8 cellular contexts compared by ENCODE assay signal in the genomic region with DNA sequence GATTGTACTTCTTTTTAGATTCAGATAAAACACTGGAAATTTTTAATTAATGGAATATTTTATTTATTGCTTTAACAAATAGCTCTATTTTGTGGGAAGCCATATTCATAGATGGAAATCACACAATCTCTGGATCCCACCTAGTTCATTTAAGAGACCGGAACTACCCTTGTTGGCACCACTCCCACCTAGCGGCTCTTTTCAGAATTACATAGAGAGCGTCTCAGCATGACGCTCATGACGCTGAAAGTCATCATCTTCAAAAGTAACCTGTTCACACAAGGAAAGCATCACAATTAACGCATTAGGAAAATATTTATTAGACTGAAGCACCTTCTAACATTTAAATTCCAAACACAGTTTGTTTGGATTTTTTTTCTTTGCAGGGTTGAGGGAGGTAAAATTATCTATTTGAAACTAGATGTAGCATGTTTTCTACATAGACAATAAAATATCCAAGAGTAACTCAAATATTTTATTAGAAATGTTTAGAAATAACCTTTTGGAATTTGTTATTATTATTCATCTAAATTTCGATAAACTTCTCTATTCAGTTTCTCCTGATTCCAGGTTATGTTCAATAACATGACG.
DNase-seq lines count a peak whose midpoint lies in the region; ATAC-seq, FAIRE-seq and TF ChIP-seq lines count a peak whose summit lies in the region.

No MANE protein-coding gene starts in this region.

- intact Hi-C loops in MCF 10A (cut with micrococcal nuclease) (no loop called here), breast epithelium (cut with DNase I; ENCODE audit: low total_unique reads) (no loop called here), HepG2 (cut with micrococcal nuclease; ENCODE audit: unreplicated experiment) (no loop called here)

- no peak overlapping the region for H3K4me2 ChIP-seq in HepG2 (ENCODE audit: low read depth, low read length)

- DNase-seq in MCF 10A (ENCODE audit: unreplicated experiment) (peak; percentile 69), breast epithelium (ENCODE audit: low spot score in 2 of 2) (no peak), H7 (peak; percentile 46), LNCaP clone FGC (ENCODE audit: low read depth) (peak; percentile 2), HepG2 (ENCODE audit: low spot score) (peak; percentile 23), NCI-H1436 (lab: John Stamatoyannopoulos, UW) (no peak)
- peak; percentile 42 for DNase-seq in activated CD4-positive, alpha-beta T cell treated with anti-CD3 and anti-CD28 coated beads, Interleukin-2, amount 10 ng/mL, durations not matched to agents 7 days and 5 days
- DNase-seq in activated CD4-positive, CD25-positive, alpha-beta regulatory T cell treated with anti-CD3 and anti-CD28 coated beads, Interleukin-2, amount 50 U/mL, for 72 hours, result no peak

- H3K9me3 Mint-ChIP-seq in MCF 10A (ENCODE audit: unreplicated experiment), result no peaks in the 10 kb centered on the region
- no peaks in the 10 kb centered on the region for H3K9me3 Mint-ChIP-seq in activated CD4-positive, alpha-beta T cell treated with anti-CD3 and anti-CD28 coated beads, Interleukin-2, amount 10 ng/mL, durations not matched to agents 7 days and 5 days

- H3K27me3 Mint-ChIP-seq in MCF 10A (ENCODE audit: insufficient read depth, unreplicated experiment), result peaks cover 27% of the 10 kb centered on the region
- no peaks in the 10 kb centered on the region for H3K27me3 Mint-ChIP-seq in activated CD4-positive, alpha-beta T cell treated with anti-CD3 and anti-CD28 coated beads, Interleukin-2, amount 10 ng/mL, durations not matched to agents 7 days and 5 days

- H3K27ac ChIP-seq in breast epithelium (no peak overlapping the region), HepG2 (ENCODE audit: extremely low read length, insufficient read depth, low read length) (no peak overlapping the region)

- TF ChIP-seq CTCF in MCF 10A (IDR thresholded peaks at IDR 0.05; ENCODE audit: unreplicated experiment), result peak; percentile 83
- peak in 1 of 3 donors; percentile 23 for TF ChIP-seq CTCF in breast epithelium (IDR thresholded peaks at IDR 0.05)
- peak; percentile 52 for TF ChIP-seq CTCF in LNCaP clone FGC (IDR thresholded peaks at IDR 0.05; ENCODE audit: control insufficient read depth, extremely low read depth, insufficient read depth)
- peak; percentile 60 for TF ChIP-seq CTCF in HepG2 (CRISPR knock-in tag; IDR thresholded peaks at IDR 0.05)

- no peak overlapping the region for H3K4me3 ChIP-seq in breast epithelium
- no peak overlapping the region for H3K4me3 ChIP-seq in H7 (ENCODE audit: insufficient read depth, low read depth, low read length)
- H3K4me3 ChIP-seq in LNCaP clone FGC (ENCODE audit: low read depth, low read length), result no peak overlapping the region
- no peak overlapping the region for H3K4me3 ChIP-seq in HepG2 (replicated peaks in 1 of 3; ENCODE audit: insufficient read depth in 1 of 3, low read depth in 2 of 3, low read length in 3 of 3)

- in situ Hi-C loops in HepG2 (cut with HindIII; ENCODE audit: extremely low pct_ligation_motif_present, low pct_unique_long_range_greater_than_20kb), result no loop called here

- H3K9me3 ChIP-seq in breast epithelium (peaks cover 0 to 9% of the 10 kb centered on the region in 2 donors), HepG2 (ENCODE audit: low read length) (no peaks in the 10 kb centered on the region)

- peak; percentile 63 for FAIRE-seq in HepG2 (lab: Jason Lieb, UNC)

- TF ChIP-seq EP300 in HepG2 (IDR thresholded peaks at IDR 0.05; ENCODE audit: low read depth in 2 of 2, low read length in 2 of 2) (no peak), HepG2 (CRISPR knock-in tag; IDR thresholded peaks at IDR 0.05; ENCODE audit: borderline replicate concordance) (no peak)

- H3K9ac ChIP-seq in HepG2 (ENCODE audit: insufficient read depth, low read depth, low read length), result no peak overlapping the region

- CTCF ChIA-PET in MCF 10A (lab: Yijun Ruan, JAX), result interaction anchor here (0.6 to 1.6 kb wide), 7 partner anchors 8 to 673 kb away, joined by 3 to 6 read pairs (median 3); no protein-coding TSS in a partner anchor
- CTCF ChIA-PET in activated CD4-positive, alpha-beta T cell treated with anti-CD3 and anti-CD28 coated beads, Interleukin-2, amount 10 ng/mL, durations not matched to agents 7 days and 5 days (lab: Charles Lee), result no interaction called here
- CTCF ChIA-PET in HepG2 (lab: Yijun Ruan, JAX; ENCODE audit: low intra/inter-chr PET ratio, low total read pairs), result no interaction called here

- H3K27ac Mint-ChIP-seq in MCF 10A (ENCODE audit: low read depth, unreplicated experiment), result no peak overlapping the region
- no peak overlapping the region for H3K27ac Mint-ChIP-seq in activated CD4-positive, alpha-beta T cell treated with anti-CD3 and anti-CD28 coated beads, Interleukin-2, amount 10 ng/mL, durations not matched to agents 7 days and 5 days

- no peak overlapping the region for H3K4me3 Mint-ChIP-seq in MCF 10A (ENCODE audit: unreplicated experiment)
- no peak overlapping the region for H3K4me3 Mint-ChIP-seq in activated CD4-positive, alpha-beta T cell treated with anti-CD3 and anti-CD28 coated beads, Interleukin-2, amount 10 ng/mL, durations not matched to agents 7 days and 5 days

- H3K27me3 ChIP-seq in breast epithelium (peaks cover 0 to 4% of the 10 kb centered on the region in 2 donors), H7 (ENCODE audit: control insufficient read depth, insufficient read depth, low read length) (no peaks in the 10 kb centered on the region), HepG2 (ENCODE audit: control insufficient read depth in 1 of 2, insufficient read depth in 2 of 2, low read length in 2 of 2) (no peaks in the 10 kb centered on the region; a peak in 1 of 5 replicates)

- TF ChIP-seq POLR2A in breast epithelium (IDR thresholded peaks at IDR 0.05) (no peak), HepG2 (IDR thresholded peaks at IDR 0.05; ENCODE audit: insufficient read depth in 1 of 2, low read depth in 2 of 2, low read length in 2 of 2) (no peak)

- H3K79me2 ChIP-seq in HepG2 (ENCODE audit: insufficient read depth, low read length), result no peaks in the 10 kb centered on the region

- H4K20me1 ChIP-seq in HepG2 (ENCODE audit: insufficient read depth, low read length), result no peaks in the 10 kb centered on the region

- H3K36me3 ChIP-seq in breast epithelium (no peaks in the 10 kb centered on the region), H7 (replicated peaks; ENCODE audit: control insufficient read depth, insufficient read depth, low read length) (no peaks in the 10 kb centered on the region), HepG2 (replicated peaks in 1 of 2; ENCODE audit: control insufficient read depth in 1 of 2, insufficient read depth in 2 of 2, low read length in 2 of 2) (no peaks in the 10 kb centered on the region)

- H3K4me1 ChIP-seq in breast epithelium (no peaks in the 10 kb centered on the region), HepG2 (ENCODE audit: insufficient read depth, low read length) (no peaks in the 10 kb centered on the region)

- H2AFZ ChIP-seq in HepG2 (ENCODE audit: low read length), result no peak overlapping the region

- peak; percentile 79 for ATAC-seq in HepG2

- H3K36me3 Mint-ChIP-seq in MCF 10A (ENCODE audit: insufficient read depth, unreplicated experiment), result no peaks in the 10 kb centered on the region
- no peaks in the 10 kb centered on the region for H3K36me3 Mint-ChIP-seq in activated CD4-positive, alpha-beta T cell treated with anti-CD3 and anti-CD28 coated beads, Interleukin-2, amount 10 ng/mL, durations not matched to agents 7 days and 5 days (ENCODE audit: low read depth)

- TF ChIP-seq RAD21 in HepG2 (CRISPR knock-in tag; IDR thresholded peaks at IDR 0.05), result no peak

- POLR2A ChIA-PET in MCF 10A (lab: Yijun Ruan, JAX), result interaction anchor here (0.7 kb wide), 1 partner anchor 227 kb away, joined by 3 read pairs; no protein-coding TSS in a partner anchor
- POLR2A ChIA-PET in activated CD4-positive, alpha-beta T cell treated with anti-CD3 and anti-CD28 coated beads, Interleukin-2, amount 10 ng/mL, durations not matched to agents 7 days and 5 days (lab: Charles Lee), result no interaction called here
- POLR2A ChIA-PET in HepG2 (lab: Yijun Ruan, JAX), result no interaction called here

- BruUV-seq in MCF 10A (replicated peaks; lab: Mats Ljungman, UMichigan) (no TSS peak), HepG2 (replicated peaks; lab: Mats Ljungman, UMichigan) (no TSS peak)

- no peaks in the 10 kb centered on the region for H3K4me1 Mint-ChIP-seq in MCF 10A (ENCODE audit: insufficient read depth, unreplicated experiment)
- no peaks in the 10 kb centered on the region for H3K4me1 Mint-ChIP-seq in activated CD4-positive, alpha-beta T cell treated with anti-CD3 and anti-CD28 coated beads, Interleukin-2, amount 10 ng/mL, durations not matched to agents 7 days and 5 days

- WGBS in HepG2 (ENCODE audit: low lambda C conversion rate), result 13% methylated on average over 8 of the region's 8 CpGs

TF ChIP-seq in HepG2, 621 proteins besides CTCF, POLR2A, EP300 and RAD21 (continues in another document):
- TF ChIP-seq SMC3 (IDR thresholded peaks at IDR 0.05; ENCODE audit: low read length) (peak; percentile 24; the same call in 1 of the 2 replicates), TEAD2 (CRISPR knock-in tag; IDR thresholded peaks at IDR 0.05) (no peak), ZNF615 (CRISPR knock-in tag; IDR thresholded peaks at IDR 0.05; ENCODE audit: borderline replicate concordance) (no peak), ZSCAN25 (CRISPR knock-in tag; IDR thresholded peaks at IDR 0.05) (no peak), KLF12 (CRISPR knock-in tag; IDR thresholded peaks at IDR 0.05; ENCODE audit: borderline replicate concordance) (no peak)
- TF ChIP-seq, protein P1, sequence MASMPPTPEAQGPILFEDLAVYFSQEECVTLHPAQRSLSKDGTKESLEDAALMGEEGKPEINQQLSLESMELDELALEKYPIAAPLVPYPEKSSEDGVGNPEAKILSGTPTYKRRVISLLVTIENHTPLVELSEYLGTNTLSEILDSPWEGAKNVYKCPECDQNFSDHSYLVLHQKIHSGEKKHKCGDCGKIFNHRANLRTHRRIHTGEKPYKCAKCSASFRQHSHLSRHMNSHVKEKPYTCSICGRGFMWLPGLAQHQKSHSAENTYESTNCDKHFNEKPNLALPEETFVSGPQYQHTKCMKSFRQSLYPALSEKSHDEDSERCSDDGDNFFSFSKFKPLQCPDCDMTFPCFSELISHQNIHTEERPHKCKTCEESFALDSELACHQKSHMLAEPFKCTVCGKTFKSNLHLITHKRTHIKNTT (CRISPR knock-in tag; IDR thresholded peaks at IDR 0.05), result no peak
- TF ChIP-seq, protein P2, sequence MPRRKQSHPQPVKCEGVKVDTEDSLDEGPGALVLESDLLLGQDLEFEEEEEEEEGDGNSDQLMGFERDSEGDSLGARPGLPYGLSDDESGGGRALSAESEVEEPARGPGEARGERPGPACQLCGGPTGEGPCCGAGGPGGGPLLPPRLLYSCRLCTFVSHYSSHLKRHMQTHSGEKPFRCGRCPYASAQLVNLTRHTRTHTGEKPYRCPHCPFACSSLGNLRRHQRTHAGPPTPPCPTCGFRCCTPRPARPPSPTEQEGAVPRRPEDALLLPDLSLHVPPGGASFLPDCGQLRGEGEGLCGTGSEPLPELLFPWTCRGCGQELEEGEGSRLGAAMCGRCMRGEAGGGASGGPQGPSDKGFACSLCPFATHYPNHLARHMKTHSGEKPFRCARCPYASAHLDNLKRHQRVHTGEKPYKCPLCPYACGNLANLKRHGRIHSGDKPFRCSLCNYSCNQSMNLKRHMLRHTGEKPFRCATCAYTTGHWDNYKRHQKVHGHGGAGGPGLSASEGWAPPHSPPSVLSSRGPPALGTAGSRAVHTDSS (CRISPR knock-in tag; conservative IDR thresholded peaks at IDR 0.05), result no peak

Comparison
In these comparisons a context has a peak if more than half of its experiments do, and no peak if none do; other contexts are left out.
1. DNase-seq: peak in MCF 10A (single experiment), H7 (single experiment), LNCaP clone FGC (single experiment), activated CD4-positive, alpha-beta T cell treated with anti-CD3 and anti-CD28 coated beads, Interleukin-2, amount 10 ng/mL, durations not matched to agents 7 days and 5 days (single experiment) and HepG2 (single experiment); none in breast epithelium (0 of 2), activated CD4-positive, CD25-positive, alpha-beta regulatory T cell treated with anti-CD3 and anti-CD28 coated beads, Interleukin-2, amount 50 U/mL, for 72 hours (single experiment) and NCI-H1436 (single experiment).